ENCODE assay signal across 16 cellular contexts in the genomic region with DNA sequence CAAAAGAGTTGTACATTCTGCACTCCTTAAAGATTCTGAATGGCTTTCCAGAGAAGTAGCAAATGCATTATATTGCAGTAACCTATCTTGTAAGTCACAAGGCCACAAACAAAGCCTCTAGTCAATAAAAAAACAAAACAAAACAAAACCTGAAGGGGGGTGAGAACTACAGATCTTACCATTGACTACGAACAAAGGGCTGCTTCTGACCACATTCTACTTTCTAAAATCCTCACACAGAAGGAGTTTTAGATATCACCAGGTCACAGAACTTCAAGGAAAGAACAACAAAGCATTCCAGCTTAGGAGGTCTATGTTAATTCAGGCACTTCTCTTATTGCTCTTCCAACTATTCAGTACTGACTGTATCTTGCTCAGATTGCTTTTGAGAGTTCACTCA.
"Had no signal": no experiment of that assay in that cellular context is flagged by ENCODE, and none has a peak within 500 bp of the region (broad histone marks: within the 10 kb centered on the region; RNA-seq: fewer than 3 reads in every experiment).

No MANE protein-coding gene starts in this region.

- ATAC-seq: gastrocnemius medialis, T-helper 17 cell, upper lobe of right lung, WTC11 had no signal

- H3K27ac Mint-ChIP-seq: activated CD4-positive, alpha-beta T cell treated with anti-CD3 and anti-CD28 coated beads, Interleukin-2, amount 10 ng/mL, durations not matched to agents 24 days and 14 days; mesothelial cell of epicardium; WTC11 had no signal

- DNase-seq: activated CD4-positive, alpha-beta T cell treated with anti-CD3 and anti-CD28 coated beads, Interleukin-2, amount 10 ng/mL, durations not matched to agents 24 days and 14 days; activated naive CD4-positive, alpha-beta T cell treated with Interleukin-2 at 50 U/mL for 16 hours; colonic mucosa; effector CD4-positive, alpha-beta T cell; gastrocnemius medialis; kidney; psoas muscle; sigmoid colon; stimulated activated naive CD4-positive, alpha-beta T cell; T-helper 17 cell; upper lobe of right lung had no signal

- H3K27me3 ChIP-seq: cardiac muscle cell, colonic mucosa, gastrocnemius medialis, sigmoid colon, suprapubic skin, upper lobe of right lung had no signal

- H3K9me3 ChIP-seq: colonic mucosa, gastrocnemius medialis, psoas muscle, sigmoid colon, upper lobe of right lung had no signal

- H3K9me3 Mint-ChIP-seq: activated CD4-positive, alpha-beta T cell treated with anti-CD3 and anti-CD28 coated beads, Interleukin-2, amount 10 ng/mL, durations not matched to agents 24 days and 14 days; WTC11 had no signal

- H3K4me3 ChIP-seq: cardiac muscle cell, colonic mucosa, gastrocnemius medialis, psoas muscle, sigmoid colon, suprapubic skin, upper lobe of right lung had no signal

- H3K4me1 Mint-ChIP-seq: mesothelial cell of epicardium had no signal

- H3K36me3 Mint-ChIP-seq: mesothelial cell of epicardium, WTC11 had no signal

- H3K36me3 ChIP-seq: cardiac muscle cell, colonic mucosa, gastrocnemius medialis, sigmoid colon, suprapubic skin, upper lobe of right lung had no signal

- H3K27ac ChIP-seq: cardiac muscle cell, colonic mucosa, epithelial cell of prostate, gastrocnemius medialis, psoas muscle, sigmoid colon, suprapubic skin, upper lobe of right lung had no signal

- H3K27me3 Mint-ChIP-seq: activated CD4-positive, alpha-beta T cell treated with anti-CD3 and anti-CD28 coated beads, Interleukin-2, amount 10 ng/mL, durations not matched to agents 24 days and 14 days; T-helper 17 cell had no signal

- H3K4me3 Mint-ChIP-seq: activated CD4-positive, alpha-beta T cell treated with anti-CD3 and anti-CD28 coated beads, Interleukin-2, amount 10 ng/mL, durations not matched to agents 24 days and 14 days; mesothelial cell of epicardium; T-helper 17 cell; WTC11 had no signal

- H3K4me1 ChIP-seq: colonic mucosa, sigmoid colon, suprapubic skin, upper lobe of right lung had no signal
